Comparison of ENCODE assay signal across 14 cellular contexts in genomic region chr12:119328111-119328510, GRCh38. TPM values are rescaled to one million over a fixed set of nuclear protein-coding genes. Genes with fewer than 3 reads are reported as not detected.
DNase-seq lines count a peak whose midpoint lies in the region; ATAC-seq and TF ChIP-seq lines count a peak whose summit lies in the region.
"Had no signal": no experiment of that assay in that cellular context is flagged by ENCODE, and none has a peak within 500 bp of the region (broad histone marks: within the 10 kb centered on the region; RNA-seq: fewer than 3 reads in every experiment).

No MANE protein-coding gene starts in this region.

- BruUV-seq in A673 (replicated peaks; lab: Mats Ljungman, UMichigan), result no TSS peak

- H3K36me3 Mint-ChIP-seq in activated T-cell treated with anti-CD3 and anti-CD28 coated beads, Interleukin-2, amount 50 U/mL, for 24 hours (ENCODE audit: low read depth), result no peaks in the 10 kb centered on the region

- no peaks in the 10 kb centered on the region for H3K4me1 Mint-ChIP-seq in activated T-cell treated with anti-CD3 and anti-CD28 coated beads, Interleukin-2, amount 50 U/mL, for 24 hours (ENCODE audit: low read depth)
- H3K4me1 Mint-ChIP-seq: activated B cell treated with CpG ODN at 0.5 μM for 24 hours had no signal

- H3K9me3 Mint-ChIP-seq in activated T-cell treated with anti-CD3 and anti-CD28 coated beads, Interleukin-2, amount 50 U/mL, for 24 hours, result no peaks in the 10 kb centered on the region
- H3K9me3 Mint-ChIP-seq: activated B cell treated with CpG ODN at 0.5 μM for 24 hours had no signal

- H3K4me3 ChIP-seq in A673 (ENCODE audit: low read depth, low read length, poor library complexity, severe bottlenecking) (no peak overlapping the region), RWPE2 (ENCODE audit: severe bottlenecking) (no peak overlapping the region)

- POLR2A ChIA-PET in A673 (lab: Charles Lee; ENCODE audit: low non-redundant PET), result no interaction called here

- CTCF ChIA-PET in A673 (lab: Charles Lee), result no interaction called here

- peaks cover 8% of the 10 kb centered on the region for H3K27me3 Mint-ChIP-seq in activated T-cell treated with anti-CD3 and anti-CD28 coated beads, Interleukin-2, amount 50 U/mL, for 24 hours

- in situ Hi-C loops in GM13977 (cut with MboI; ENCODE audit: low pct_unique_long_range_greater_than_20kb, low sequenced_read_pairs, unreplicated experiment), result no loop called here

- no peaks in the 10 kb centered on the region for H3K36me3 ChIP-seq in A673 (ENCODE audit: insufficient read depth, low read length, poor library complexity, severe bottlenecking)
- no peaks in the 10 kb centered on the region for H3K36me3 ChIP-seq in RWPE2 (ENCODE audit: low read depth)

- peaks cover 73% of the 10 kb centered on the region for H3K27me3 ChIP-seq in A673 (replicated peaks; ENCODE audit: insufficient read depth, low read depth, low read length, poor library complexity)
- H3K27me3 ChIP-seq in RWPE2 (ENCODE audit: insufficient read depth, poor library complexity, severe bottlenecking), result no peaks in the 10 kb centered on the region

- ATAC-seq in RWPE2 (ENCODE audit: low read depth) (no peak), HG03159 (IDR thresholded peaks at IDR 0.05; ENCODE audit: unreplicated experiment) (no peak)

- H3K27ac ChIP-seq in A673 (ENCODE audit: low read depth, low read length, poor library complexity, severe bottlenecking) (no peak overlapping the region), RWPE2 (ENCODE audit: poor library complexity, severe bottlenecking) (no peak overlapping the region)

- H3K9me3 ChIP-seq in A673 (ENCODE audit: low read depth, low read length, poor library complexity, severe bottlenecking), result no peaks in the 10 kb centered on the region
- no peaks in the 10 kb centered on the region for H3K9me3 ChIP-seq in RWPE2 (ENCODE audit: severe bottlenecking)

- H3K27ac Mint-ChIP-seq in activated T-cell treated with anti-CD3 and anti-CD28 coated beads, Interleukin-2, amount 50 U/mL, for 24 hours, result no peak overlapping the region
- H3K27ac Mint-ChIP-seq: activated B cell treated with CpG ODN at 0.5 μM for 24 hours had no signal

- no peak overlapping the region for H3K4me3 Mint-ChIP-seq in activated T-cell treated with anti-CD3 and anti-CD28 coated beads, Interleukin-2, amount 50 U/mL, for 24 hours
- H3K4me3 Mint-ChIP-seq: activated B cell treated with CpG ODN at 0.5 μM for 24 hours had no signal

- intact Hi-C loops in A673 (cut with micrococcal nuclease; ENCODE audit: unreplicated experiment), result no loop called here

- H3K4me1 ChIP-seq in A673 (ENCODE audit: insufficient read depth, low read length, poor library complexity, severe bottlenecking) (no peaks in the 10 kb centered on the region), RWPE2 (ENCODE audit: insufficient read depth, poor library complexity, severe bottlenecking) (no peaks in the 10 kb centered on the region)

- peak; percentile 56 for DNase-seq in A673 (ENCODE audit: low spot score)
- no peak for DNase-seq in GM13977 (ENCODE audit: low spot score)
- no peak for DNase-seq in RWPE2 (ENCODE audit: low spot score)
- DNase-seq in iPS DF 19.7 (ENCODE audit: low read depth, low spot score), result peak; percentile 52
- DNase-seq in T-helper 1 cell, result no peak
- DNase-seq in activated T-cell treated with anti-CD3 and anti-CD28 coated beads, Interleukin-2, amount 50 U/mL, for 24 hours, result no peak
- no peak for DNase-seq in OCI-M2 (lab: John Stamatoyannopoulos, UW; ENCODE audit: unreplicated experiment)
- DNase-seq: activated B cell treated with CpG ODN at 0.5 μM for 24 hours; HCEC 1CT; stimulated activated naive CD4-positive, alpha-beta T cell treated with Interleukin-2 at 50 U/mL for 16 hours had no signal

- peak; percentile 62 for TF ChIP-seq CTCF in A673 (conservative IDR thresholded peaks at IDR 0.05; ENCODE audit: low read depth, low read length)
- peak; percentile 22 for TF ChIP-seq CTCF in GM13977 (IDR thresholded peaks at IDR 0.05; ENCODE audit: extremely low read depth, insufficient read depth, missing control alignments)
- peak; percentile 14 for TF ChIP-seq CTCF in RWPE2 (IDR thresholded peaks at IDR 0.05; ENCODE audit: poor library complexity, severe bottlenecking)

RNA-seq across cellular contexts. Expression of gene CCDC60, which starts 6.4 kb away (rescaled TPM):
- not detected in 2 replicates for total RNA-seq in A673 (2021)
- total RNA-seq: activated B cell treated with CpG ODN at 0.5 μM for 24 hours, glomerular endothelial cell, LHCN-M2, renal cortical epithelial cell had no signal

Comparison
In these comparisons a context has a peak if more than half of its experiments do, and no peak if none do; other contexts are left out.
1. DNase-seq: peak in A673 (single experiment) and iPS DF 19.7 (single experiment); none in GM13977 (single experiment), RWPE2 (single experiment), T-helper 1 cell (0 of 5), activated T-cell treated with anti-CD3 and anti-CD28 coated beads, Interleukin-2, amount 50 U/mL, for 24 hours (single experiment) and OCI-M2 (single experiment).
2. Peak in every context shown above with its lines, with median percentiles within 50 percentile points of each other: CTCF ChIP-seq.